Comparison of ENCODE assay signal across 22 cellular contexts in the genomic region with DNA sequence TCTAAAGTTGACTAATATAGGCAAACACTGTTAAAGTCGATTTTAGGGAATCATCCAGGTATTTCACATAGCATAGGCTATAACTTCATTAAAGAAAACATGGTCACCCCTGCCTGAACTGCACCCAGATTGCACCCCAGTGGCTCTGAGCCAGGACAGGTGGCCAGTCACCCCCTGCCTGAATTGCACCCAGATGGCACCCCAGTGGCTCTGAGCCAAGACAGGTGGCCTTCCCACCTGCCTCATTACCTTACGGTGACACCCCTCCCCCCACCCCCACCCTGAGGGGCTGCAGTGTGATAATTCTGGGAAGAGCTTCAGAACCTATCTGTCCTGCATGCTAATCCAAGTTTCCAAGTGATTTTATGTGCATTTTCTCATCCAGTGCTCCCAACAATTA.
"Had no signal": no experiment of that assay in that cellular context is flagged by ENCODE, and none has a peak within 500 bp of the region (broad histone marks: within the 10 kb centered on the region; RNA-seq: fewer than 3 reads in every experiment).

No MANE protein-coding gene starts in this region.

- H3K4me1 Mint-ChIP-seq: activated naive CD8-positive, alpha-beta T cell treated with anti-CD3 and anti-CD28 coated beads, Interleukin-2, amount 50 U/mL, for 24 hours; central memory CD8-positive, alpha-beta T cell had no signal

- H3K36me3 Mint-ChIP-seq: activated CD4-positive, alpha-beta memory T cell treated with anti-CD3 and anti-CD28 coated beads for 36 hours; activated naive CD4-positive, alpha-beta T cell treated with anti-CD3 and anti-CD28 coated beads, Interleukin-2, amount 50 U/mL, for 72 hours had no signal

- H3K9me3 Mint-ChIP-seq: activated CD4-positive, alpha-beta memory T cell treated with anti-CD3 and anti-CD28 coated beads for 36 hours; activated naive CD8-positive, alpha-beta T cell treated with anti-CD3 and anti-CD28 coated beads, Interleukin-2, amount 50 U/mL, for 24 hours had no signal

- ATAC-seq: activated CD4-positive, CD25-positive, alpha-beta regulatory T cell treated with anti-CD3 and anti-CD28 coated beads, Interleukin-2, amount 50 U/mL, for 24 hours; activated naive CD4-positive, alpha-beta T cell treated with anti-CD3 and anti-CD28 coated beads, Interleukin-2, amount 50 U/mL, for 72 hours; activated naive CD8-positive, alpha-beta T cell treated with anti-CD3 and anti-CD28 coated beads, Interleukin-2, amount 50 U/mL, for 24 hours; activated T-cell treated with anti-CD3 and anti-CD28 coated beads, Interleukin-2, amount 50 U/mL, for 4 hours; body of pancreas; PC-3 had no signal

- H3K27ac Mint-ChIP-seq: activated CD4-positive, alpha-beta memory T cell treated with anti-CD3 and anti-CD28 coated beads for 36 hours; activated naive CD4-positive, alpha-beta T cell treated with anti-CD3 and anti-CD28 coated beads, Interleukin-2, amount 50 U/mL, for 72 hours; activated naive CD8-positive, alpha-beta T cell treated with anti-CD3 and anti-CD28 coated beads, Interleukin-2, amount 50 U/mL, for 24 hours; T-helper 1 cell treated with Interleukin-12 subunit alpha and Interleukin-12 subunit beta and Interleukin-4 antibody, amounts not matched to agents 30 μg/mL and 1 μg/mL, for 36 hours had no signal

- DNase-seq: activated CD4-positive, alpha-beta memory T cell treated with anti-CD3 and anti-CD28 coated beads for 36 hours; activated CD4-positive, alpha-beta T cell treated with anti-CD3 and anti-CD28 coated beads for 4 hours; activated CD8-positive, alpha-beta memory T cell treated with anti-CD3 and anti-CD28 coated beads for 24 hours; activated effector memory CD4-positive, alpha-beta T cell treated with anti-CD3 and anti-CD28 coated beads, Interleukin-2, amount 50 U/mL, for 16 hours; activated naive CD4-positive, alpha-beta T cell treated with Interleukin-2 at 50 U/mL for 16 hours; activated naive CD8-positive, alpha-beta T cell treated with anti-CD3 and anti-CD28 coated beads, Interleukin-2, amount 50 U/mL, for 24 hours; activated T-cell treated with anti-CD3 and anti-CD28 coated beads, Interleukin-2, amount 50 U/mL, for 4 hours; amniotic stem cell; body of pancreas; cortex of kidney; MG63; MV-4-11; NCI-H1092 treated with DMSO at 0.1 percent for 48 hours; NCI-H187 treated with DMSO at 0.1 percent for 48 hours; NCI-H2081 treated with DMSO at 0.1 percent for 48 hours; NCI-H446; PC-3; SHP77 treated with DMSO at 0.1 percent for 48 hours had no signal

- H3K4me3 Mint-ChIP-seq: activated CD4-positive, alpha-beta memory T cell treated with anti-CD3 and anti-CD28 coated beads for 36 hours; activated naive CD8-positive, alpha-beta T cell treated with anti-CD3 and anti-CD28 coated beads, Interleukin-2, amount 50 U/mL, for 24 hours; activated T-cell treated with anti-CD3 and anti-CD28 coated beads, Interleukin-2, amount 50 U/mL, for 4 hours; central memory CD8-positive, alpha-beta T cell; T-helper 1 cell treated with Interleukin-12 subunit alpha and Interleukin-12 subunit beta and Interleukin-4 antibody, amounts not matched to agents 30 μg/mL and 1 μg/mL, for 36 hours had no signal
